In genomic region chr3:101158374-101158773, GRCh38 we compare ENCODE assay signal across 23 cellular contexts.
"Had no signal": no experiment of that assay in that cellular context is flagged by ENCODE, and none has a peak within 500 bp of the region (broad histone marks: within the 10 kb centered on the region; RNA-seq: fewer than 3 reads in every experiment).

No MANE protein-coding gene starts in this region.

- H3K27ac ChIP-seq: cardiac muscle cell had no signal

- ATAC-seq: activated naive CD4-positive, alpha-beta T cell treated with anti-CD3 and anti-CD28 coated beads, Interleukin-2, amount 50 U/mL, for 72 hours; activated naive CD8-positive, alpha-beta T cell treated with anti-CD3 and anti-CD28 coated beads, Interleukin-2, amount 50 U/mL, for 24 hours; activated T-cell treated with anti-CD3 and anti-CD28 coated beads, Interleukin-2, amount 50 U/mL, for 4 hours; Right ventricle myocardium inferior; T-cell had no signal

- DNase-seq: activated B cell treated with CpG ODN at 0.5 μM for 24 hours; activated CD4-positive, alpha-beta T cell treated with anti-CD3 and anti-CD28 coated beads for 1 hour; activated CD4-positive, alpha-beta T cell treated with anti-CD3 and anti-CD28 coated beads, Interleukin-2, amount 10 ng/mL, durations not matched to agents 24 days and 14 days; activated CD4-positive, alpha-beta T cell treated with anti-CD3 and anti-CD28 coated beads, Interleukin-2, amount 50 U/mL, for 48 hours; activated effector memory CD4-positive, alpha-beta T cell treated with anti-CD3 and anti-CD28 coated beads, Interleukin-2, amount 50 U/mL, for 16 hours; activated naive CD4-positive, alpha-beta T cell treated with Interleukin-2 at 50 U/mL for 16 hours; activated naive CD8-positive, alpha-beta T cell treated with anti-CD3 and anti-CD28 coated beads, Interleukin-2, amount 50 U/mL, for 24 hours; activated T-cell treated with anti-CD3 and anti-CD28 coated beads, Interleukin-2, amount 50 U/mL, for 4 hours; amygdala; MM.1S; NCI-H1105; NCI-H1436; NCI-H1694 treated with DMSO at 0.1 percent for 48 hours; NCI-H2029 treated with DMSO at 0.1 percent for 48 hours; NCI-H345; NCI-H510A; T-cell; T-helper 2 cell; T1000 had no signal

- H3K36me3 Mint-ChIP-seq: activated naive CD4-positive, alpha-beta T cell treated with anti-CD3 and anti-CD28 coated beads, Interleukin-2, amount 50 U/mL, for 72 hours; brain; T-cell had no signal

- H3K4me1 Mint-ChIP-seq: activated B cell treated with CpG ODN at 0.5 μM for 24 hours; activated CD4-positive, alpha-beta T cell treated with anti-CD3 and anti-CD28 coated beads, Interleukin-2, amount 10 ng/mL, durations not matched to agents 24 days and 14 days; brain; T-cell had no signal

- H3K27ac Mint-ChIP-seq: activated B cell treated with CpG ODN at 0.5 μM for 24 hours; activated CD4-positive, alpha-beta T cell treated with anti-CD3 and anti-CD28 coated beads, Interleukin-2, amount 10 ng/mL, durations not matched to agents 24 days and 14 days; activated naive CD4-positive, alpha-beta T cell treated with anti-CD3 and anti-CD28 coated beads, Interleukin-2, amount 50 U/mL, for 72 hours; activated naive CD8-positive, alpha-beta T cell treated with anti-CD3 and anti-CD28 coated beads, Interleukin-2, amount 50 U/mL, for 24 hours; brain; T-cell had no signal

- H3K4me3 ChIP-seq: cardiac muscle cell had no signal

- H3K4me3 Mint-ChIP-seq: activated B cell treated with CpG ODN at 0.5 μM for 24 hours; activated CD4-positive, alpha-beta T cell treated with anti-CD3 and anti-CD28 coated beads, Interleukin-2, amount 10 ng/mL, durations not matched to agents 24 days and 14 days; activated naive CD8-positive, alpha-beta T cell treated with anti-CD3 and anti-CD28 coated beads, Interleukin-2, amount 50 U/mL, for 24 hours; activated T-cell treated with anti-CD3 and anti-CD28 coated beads, Interleukin-2, amount 50 U/mL, for 4 hours; brain; T-cell had no signal

- H3K27me3 ChIP-seq: cardiac muscle cell had no signal

- H3K9me3 Mint-ChIP-seq: activated B cell treated with CpG ODN at 0.5 μM for 24 hours; activated CD4-positive, alpha-beta T cell treated with anti-CD3 and anti-CD28 coated beads, Interleukin-2, amount 10 ng/mL, durations not matched to agents 24 days and 14 days; activated naive CD4-positive, alpha-beta T cell treated with anti-CD3 and anti-CD28 coated beads, Interleukin-2, amount 50 U/mL, for 72 hours; activated naive CD8-positive, alpha-beta T cell treated with anti-CD3 and anti-CD28 coated beads, Interleukin-2, amount 50 U/mL, for 24 hours; activated T-cell treated with anti-CD3 and anti-CD28 coated beads, Interleukin-2, amount 50 U/mL, for 4 hours; brain; T-cell had no signal

- H3K36me3 ChIP-seq: cardiac muscle cell had no signal
